In the genomic region with DNA sequence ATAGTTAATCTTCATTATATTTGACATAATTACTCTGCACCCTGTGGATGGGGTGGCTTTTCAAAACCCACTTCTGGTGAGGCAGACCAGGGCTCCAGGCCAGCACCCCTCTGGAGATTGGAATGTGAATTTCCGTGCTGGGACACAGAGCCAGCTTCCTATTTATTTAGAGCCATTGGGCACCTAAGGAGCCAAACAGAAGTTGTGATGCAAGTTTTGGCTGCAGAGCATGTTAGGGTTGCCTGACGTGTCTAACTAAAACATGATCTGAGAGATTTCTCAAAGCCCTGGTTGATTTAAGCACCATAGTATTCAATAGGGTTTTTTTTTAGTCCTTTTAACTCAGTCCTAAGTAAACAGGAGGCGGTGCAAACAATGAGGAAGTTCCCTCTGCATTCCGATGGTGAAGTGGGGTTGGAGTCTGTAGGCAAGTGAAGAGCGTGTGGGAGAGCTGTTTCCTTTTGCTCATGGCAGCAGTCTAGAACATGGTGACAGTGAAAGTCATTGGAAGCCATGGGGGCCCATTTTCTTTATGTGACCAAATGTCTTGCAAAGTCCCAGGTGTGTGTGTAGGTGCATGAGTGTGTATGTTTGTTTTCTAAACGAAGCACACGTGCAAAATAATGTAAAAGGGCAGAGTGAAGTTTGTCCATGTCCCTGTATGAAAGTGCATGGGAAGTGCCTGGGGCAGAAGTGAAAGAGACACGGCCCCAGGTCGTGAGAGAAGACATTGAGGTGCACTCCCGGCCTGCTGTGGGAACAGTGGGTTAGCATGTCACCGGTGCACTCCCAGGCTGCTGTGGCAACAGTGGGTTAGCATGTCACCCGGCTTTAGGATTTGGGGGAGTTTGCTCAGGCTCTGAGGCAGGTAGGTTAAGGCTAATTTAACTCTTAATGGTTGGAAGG, we compare ENCODE assay signal across 9 cellular contexts.
DNase-seq lines count a peak whose midpoint lies in the region; ATAC-seq, FAIRE-seq and TF ChIP-seq lines count a peak whose summit lies in the region.
"Had no signal": no experiment of that assay in that cellular context is flagged by ENCODE, and none has a peak within 500 bp of the region (broad histone marks: within the 10 kb centered on the region; RNA-seq: fewer than 3 reads in every experiment).

No MANE protein-coding gene starts in this region.

- H4K20me1 ChIP-seq in IMR-90 (ENCODE audit: insufficient read depth, low read length) = no peaks in the 10 kb centered on the region

- H3K4me2 ChIP-seq in A549 (peak overlapping the region; percentile 77), IMR-90 (ENCODE audit: low read depth, low read length) (peak overlapping the region; percentile 9), trophoblast cell (ENCODE audit: low read length) (peak overlapping the region; percentile 16)

- H3K36me3 ChIP-seq in IMR-90 (ENCODE audit: control insufficient read depth, insufficient read depth, low read length) (no peaks in the 10 kb centered on the region), trophoblast cell (ENCODE audit: control insufficient read depth in 1 of 2, insufficient read depth in 2 of 2, low read length in 2 of 2) (no peaks in the 10 kb centered on the region)

- H4K12ac ChIP-seq in trophoblast cell (ENCODE audit: low read depth, low read length) = no peak overlapping the region

- no peak overlapping the region for H2BK5ac ChIP-seq in IMR-90 (ENCODE audit: low read depth, low read length, poor library complexity, severe bottlenecking)
- H2BK5ac ChIP-seq in trophoblast cell (ENCODE audit: low read depth, low read length, poor library complexity) = peak overlapping the region; percentile 61

- H2BK12ac ChIP-seq in trophoblast cell (ENCODE audit: low read length) = peak overlapping the region; percentile 37

- H3K23ac ChIP-seq in IMR-90 (ENCODE audit: low read depth, low read length) (no peak overlapping the region), trophoblast cell (ENCODE audit: low read length) (no peak overlapping the region)

- dilution Hi-C loops in IMR-90 (cut with HindIII; ENCODE audit: low sequenced_read_pairs, unreplicated experiment) = no loop called here

- H3K4me3 ChIP-seq in A549 = peak overlapping the region; percentile 7; the same call in 2 of the 3 replicates
- no peak overlapping the region for H3K4me3 ChIP-seq in IMR-90 (ENCODE audit: insufficient read depth, low read depth, low read length)
- no peak overlapping the region for H3K4me3 ChIP-seq in trophoblast cell (ENCODE audit: low read depth, low read length)

- H3K14ac ChIP-seq in IMR-90 (replicated peaks; ENCODE audit: low read depth, low read length) (no peak overlapping the region), trophoblast cell (ENCODE audit: low read length) (peak overlapping the region; percentile 28)

- H3K9ac ChIP-seq in IMR-90 (ENCODE audit: low read depth, low read length) = no peak overlapping the region
- H3K9ac ChIP-seq in trophoblast cell (ENCODE audit: low read length) = no peak overlapping the region

- H3K4ac ChIP-seq in IMR-90 (ENCODE audit: low read depth, low read length) (no peak overlapping the region), trophoblast cell (ENCODE audit: low read depth, low read length) (peak overlapping the region; percentile 77)

- H2BK20ac ChIP-seq in IMR-90 (ENCODE audit: low read depth, low read length) = no peak overlapping the region

- H3K79me2 ChIP-seq in trophoblast cell (ENCODE audit: control insufficient read depth, insufficient read depth, low read length, poor library complexity) = peaks cover 6% of the 10 kb centered on the region

- H3K9me3 Mint-ChIP-seq in activated CD8-positive, alpha-beta T cell treated with anti-CD3 and anti-CD28 coated beads for 36 hours = no peaks in the 10 kb centered on the region

- H3K4me1 ChIP-seq in A549 (peaks cover 50% of the 10 kb centered on the region), IMR-90 (ENCODE audit: control insufficient read depth, insufficient read depth, low read length) (peaks cover 4% of the 10 kb centered on the region), trophoblast cell (ENCODE audit: control insufficient read depth in 1 of 2, insufficient read depth in 2 of 2, low read length in 2 of 2) (peaks cover 15 to 27% of the 10 kb centered on the region in 2 experiments)

- H3K27ac ChIP-seq in A549 (peak overlapping the region; percentile 71 to 88), IMR-90 (ENCODE audit: insufficient read depth, low read length) (no peak overlapping the region), trophoblast cell (ENCODE audit: low read depth, low read length) (peak overlapping the region; percentile 72)

- H3K9me1 ChIP-seq in IMR-90 (ENCODE audit: insufficient read depth, low read length) = 0 out of 2 replicates have a peak, but pooled peaks cover 4% of the 10 kb centered on the region

- peak; percentile 74 to 76 for DNase-seq in A549 (ENCODE audit: low read depth in 1 of 2, low spot score in 1 of 2)
- DNase-seq in IMR-90 = peak; percentile 57
- DNase-seq in activated CD8-positive, alpha-beta T cell treated with anti-CD3 and anti-CD28 coated beads for 36 hours = peak; percentile 66
- DNase-seq in fibroblast of the conjunctiva (ENCODE audit: low read depth) = peak; percentile 30
- DNase-seq in trophoblast cell = peak in 1 of 2 donors; percentile 46
- DNase-seq in RCC 7860 (ENCODE audit: low spot score) = no peak
- no peak for DNase-seq in cerebellar nuclear complex (lab: John Stamatoyannopoulos, UW)

- peak overlapping the region; percentile 90 for H3K27ac Mint-ChIP-seq in activated CD8-positive, alpha-beta T cell treated with anti-CD3 and anti-CD28 coated beads for 36 hours

- H2AK5ac ChIP-seq in IMR-90 (ENCODE audit: low read depth, low read length) = no peak overlapping the region
- H2AK5ac ChIP-seq in trophoblast cell (ENCODE audit: low read length) = no peak overlapping the region

- no peak for TF ChIP-seq CTCF in A549 (IDR thresholded peaks at IDR 0.05)
- no peak for TF ChIP-seq CTCF in IMR-90 (conservative IDR thresholded peaks at IDR 0.05; ENCODE audit: low read depth, low read length)
- no peak for TF ChIP-seq CTCF in activated CD8-positive, alpha-beta T cell treated with anti-CD3 and anti-CD28 coated beads for 36 hours (IDR thresholded peaks at IDR 0.05)

- peaks cover 48% of the 10 kb centered on the region for H3K36me3 Mint-ChIP-seq in activated CD8-positive, alpha-beta T cell treated with anti-CD3 and anti-CD28 coated beads for 36 hours (ENCODE audit: low read depth)

- H2AFZ ChIP-seq in IMR-90 (replicated peaks; ENCODE audit: low read length, poor library complexity) = peak overlapping the region; percentile 12
- H2AFZ ChIP-seq in trophoblast cell (ENCODE audit: insufficient read depth, low read length, poor library complexity) = no peak overlapping the region

- 10% methylated on average over 12 of the region's 12 CpGs for WGBS in A549 (ENCODE audit: missing lambda C conversion rate)
- WGBS in IMR-90 (ENCODE audit: extremely low coverage in 2 of 2, insufficient read length in 1 of 2), 2 experiments = 29% methylated on average over 9 of the region's 12 CpGs; no CpG with 5 or more reads in 1 of the 2 experiments
- WGBS in trophoblast cell (ENCODE audit: extremely low coverage, insufficient coverage, insufficient read length) = no CpG with 5 or more reads among the region's 12 CpGs

- H2BK15ac ChIP-seq in IMR-90 (ENCODE audit: low read depth, low read length) = no peak overlapping the region

- no peaks in the 10 kb centered on the region for H3K27me3 Mint-ChIP-seq in activated CD8-positive, alpha-beta T cell treated with anti-CD3 and anti-CD28 coated beads for 36 hours

- POLR2A ChIA-PET in A549 (lab: Yijun Ruan, JAX) (interaction anchor here (1.1 to 1.4 kb wide), 2 partner anchors 118 to 323 kb away, joined by 4 to 5 read pairs; partner anchors contain the start of genes PRKCH and SNAPC1), IMR-90 (lab: Charles Lee; ENCODE audit: unreplicated experiment) (no interaction called here)
- POLR2A ChIA-PET in activated CD8-positive, alpha-beta T cell treated with anti-CD3 and anti-CD28 coated beads for 36 hours (lab: Charles Lee) = interaction anchor here (0.8 to 3.9 kb wide), 6 partner anchors 10 to 106 kb away, joined by 3 to 14 read pairs (median 5); no protein-coding TSS in a partner anchor

- TF ChIP-seq EP300 in A549 (IDR thresholded peaks at IDR 0.05) = peak; percentile 78 to 94; a peak in 3 of 5 replicates

- H4K8ac ChIP-seq in IMR-90 (ENCODE audit: low read depth in 2 of 2, low read length in 2 of 2) (no peak overlapping the region), trophoblast cell (ENCODE audit: low read depth, low read length) (peak overlapping the region; percentile 26)

- ATAC-seq in A549 (peak; percentile 91 to 94), GM18907 (IDR thresholded peaks at IDR 0.05; ENCODE audit: unreplicated experiment) (peak; percentile 40), IMR-90 (ENCODE audit: low read depth) (peak; percentile 95)
- ATAC-seq in activated CD8-positive, alpha-beta T cell treated with anti-CD3 and anti-CD28 coated beads for 36 hours = peak; percentile 41

- TF ChIP-seq RAD21 in A549 (conservative IDR thresholded peaks at IDR 0.05 in 1 of 2, IDR thresholded peaks at IDR 0.05 in 1 of 2) (no peak; a peak in 1 of 5 replicates), IMR-90 (IDR thresholded peaks at IDR 0.05; ENCODE audit: low read length) (no peak)

- H3K4me3 Mint-ChIP-seq in activated CD8-positive, alpha-beta T cell treated with anti-CD3 and anti-CD28 coated beads for 36 hours = peak overlapping the region; percentile 72

- BruUV-seq in IMR-90 (replicated peaks; lab: Mats Ljungman, UMichigan) = no TSS peak

- H3K18ac ChIP-seq in IMR-90 (ENCODE audit: low read depth, low read length) (no peak overlapping the region), trophoblast cell (ENCODE audit: low read length) (peak overlapping the region; percentile 57)

- peaks cover 92% of the 10 kb centered on the region for H3K4me1 Mint-ChIP-seq in activated CD8-positive, alpha-beta T cell treated with anti-CD3 and anti-CD28 coated beads for 36 hours (ENCODE audit: low read depth)

- intact Hi-C loops in IMR-90 (cut with micrococcal nuclease) = no loop called here
- intact Hi-C loops in activated CD8-positive, alpha-beta T cell treated with anti-CD3 and anti-CD28 coated beads for 36 hours (cut with micrococcal nuclease) = no loop called here

- H3K79me1 ChIP-seq in IMR-90 (ENCODE audit: low read depth in 1 of 2, low read length in 2 of 2) (no peaks in the 10 kb centered on the region), trophoblast cell (ENCODE audit: low read length) (peaks cover 7% of the 10 kb centered on the region)

- in situ Hi-C loops in IMR-90 (cut with MboI; ENCODE audit: low sequenced_read_pairs) = no loop called here

- no peak overlapping the region for H2AK9ac ChIP-seq in IMR-90 (replicated peaks; ENCODE audit: low read depth, low read length, poor library complexity)

- peaks cover 16% of the 10 kb centered on the region for H3K27me3 ChIP-seq in IMR-90 (ENCODE audit: control insufficient read depth, insufficient read depth, low read length)
- no peaks in the 10 kb centered on the region for H3K27me3 ChIP-seq in trophoblast cell (ENCODE audit: insufficient read depth, low read length)

- no peak overlapping the region for H4K91ac ChIP-seq in IMR-90 (ENCODE audit: insufficient read depth, low read depth, low read length)
- peak overlapping the region; percentile 71 for H4K91ac ChIP-seq in trophoblast cell (ENCODE audit: low read depth, low read length)

- H2BK120ac ChIP-seq in IMR-90 (ENCODE audit: low read depth, low read length) (no peak overlapping the region), trophoblast cell (ENCODE audit: insufficient read depth, low read length, poor library complexity) (peak overlapping the region; percentile 40)

- TF ChIP-seq POLR2A in A549 (IDR thresholded peaks at IDR 0.05; ENCODE audit: low read length) (no peak), IMR-90 (IDR thresholded peaks at IDR 0.05; ENCODE audit: low read depth, low read length) (no peak)

- FAIRE-seq in A549 (lab: Jason Lieb, UNC) (no peak), RCC 7860 (lab: Jason Lieb, UNC) (no peak)
- FAIRE-seq: GM18507 had no signal

- CTCF ChIA-PET in A549 (lab: Yijun Ruan, JAX) (interaction anchor here (1.2 kb wide), 1 partner anchor 22 kb away, joined by 3 read pairs; no protein-coding TSS in a partner anchor), IMR-90 (lab: Yijun Ruan, JAX) (no interaction called here)
- CTCF ChIA-PET in activated CD8-positive, alpha-beta T cell treated with anti-CD3 and anti-CD28 coated beads for 36 hours (lab: Charles Lee) = interaction anchor here (0.8 kb wide), 1 partner anchor 50 kb away, joined by 3 read pairs; no protein-coding TSS in a partner anchor

- H3K56ac ChIP-seq in IMR-90 (ENCODE audit: extremely low read depth, insufficient read depth, low read length) = no peak overlapping the region

- no peaks in the 10 kb centered on the region for H3K9me3 ChIP-seq in A549
- H3K9me3 ChIP-seq in IMR-90 (ENCODE audit: control insufficient read depth, insufficient read depth, low read length) = no peaks in the 10 kb centered on the region
- H3K9me3 ChIP-seq in trophoblast cell (ENCODE audit: insufficient read depth, low read depth, low read length) = no peaks in the 10 kb centered on the region

- H4K5ac ChIP-seq in IMR-90 (ENCODE audit: low read depth, low read length) = no peak overlapping the region

Comparison
In these comparisons a context has a peak if more than half of its experiments do, and no peak if none do; other contexts are left out.
1. ATAC-seq: peak in every context shown above with its lines; median percentile 95 in IMR-90; 92 in A549; 41 in activated CD8-positive, alpha-beta T cell treated with anti-CD3 and anti-CD28 coated beads for 36 hours; 40 in GM18907.
2. DNase-seq: peak in A549 (2 of 2), IMR-90 (single experiment), activated CD8-positive, alpha-beta T cell treated with anti-CD3 and anti-CD28 coated beads for 36 hours (single experiment) and fibroblast of the conjunctiva (single experiment); none in RCC 7860 (single experiment) and cerebellar nuclear complex (0 of 2).
3. H3K4me2 ChIP-seq: peak in every context shown above with its lines; median percentile 77 in A549; 16 in trophoblast cell; 9 in IMR-90.